8 cellular contexts compared by ENCODE assay signal in genomic region chr16:57576429-57576870, GRCh38. TPM values are rescaled to one million over a fixed set of nuclear protein-coding genes. Genes with fewer than 3 reads are reported as not detected.
DNase-seq lines count a peak whose midpoint lies in the region; ATAC-seq and TF ChIP-seq lines count a peak whose summit lies in the region.

No MANE protein-coding gene starts in this region.

- no peaks in the 10 kb centered on the region for H3K36me3 Mint-ChIP-seq in activated T-cell treated with anti-CD3 and anti-CD28 coated beads, Interleukin-2, amount 50 U/mL, for 4 hours (ENCODE audit: insufficient read depth)

- H3K4me1 Mint-ChIP-seq in activated T-cell treated with anti-CD3 and anti-CD28 coated beads, Interleukin-2, amount 50 U/mL, for 4 hours (ENCODE audit: low read depth), result peaks cover 43% of the 10 kb centered on the region

- TF ChIP-seq CTCF in Panc1 (IDR thresholded peaks at IDR 0.05), result peak; percentile 93
- TF ChIP-seq CTCF in neutrophil (IDR thresholded peaks at IDR 0.05), result peak; percentile 72

- peak overlapping the region; percentile 76 for H3K4me2 ChIP-seq in BLaER1

- intact Hi-C loops in Panc1 (cut with micrococcal nuclease; ENCODE audit: unreplicated experiment), result loop anchor here (5.0 kb wide), 2 partner anchors 71 to 141 kb away; no protein-coding TSS in a partner anchor

- in situ Hi-C loops in KBM-7 (cut with MboI; ENCODE audit: low pct_unique_long_range_greater_than_20kb, low sequenced_read_pairs) (no loop called here), Panc1 (cut with HindIII; ENCODE audit: low pct_unique_long_range_greater_than_20kb, low sequenced_read_pairs) (no loop called here)

- BruUV-seq in Panc1 (replicated peaks; lab: Mats Ljungman, UMichigan), result no TSS peak

- no peaks in the 10 kb centered on the region for H3K27me3 Mint-ChIP-seq in activated T-cell treated with anti-CD3 and anti-CD28 coated beads, Interleukin-2, amount 50 U/mL, for 4 hours (ENCODE audit: low read depth)

- H3K36me3 ChIP-seq in BLaER1 (no peaks in the 10 kb centered on the region), Panc1 (ENCODE audit: control insufficient read depth, insufficient read depth, low read length) (no peaks in the 10 kb centered on the region), neutrophil (no peaks in the 10 kb centered on the region)

- CTCF ChIA-PET in Panc1 (lab: Charles Lee), result interaction anchor here (1.1 to 1.3 kb wide), 3 partner anchors 15 to 160 kb away, joined by 5 to 17 read pairs (median 5); no protein-coding TSS in a partner anchor

- H3K4me1 ChIP-seq in BLaER1 (peaks cover 43% of the 10 kb centered on the region), Panc1 (ENCODE audit: control insufficient read depth, insufficient read depth, low read length) (no peaks in the 10 kb centered on the region; the same call in 1 of the 2 replicates), neutrophil (ENCODE audit: control insufficient read depth in 1 of 2, insufficient read depth in 1 of 2, low read depth in 1 of 2, low read length in 1 of 2) (peaks cover 0 to 3% of the 10 kb centered on the region in 2 experiments)

- H3K4me3 Mint-ChIP-seq in activated T-cell treated with anti-CD3 and anti-CD28 coated beads, Interleukin-2, amount 50 U/mL, for 4 hours, result no peak overlapping the region

- H3K9me3 ChIP-seq in BLaER1, result no peaks in the 10 kb centered on the region
- H3K9me3 ChIP-seq in Panc1 (ENCODE audit: control insufficient read depth, insufficient read depth, low read depth, low read length), result no peaks in the 10 kb centered on the region
- no peaks in the 10 kb centered on the region for H3K9me3 ChIP-seq in neutrophil

- H3K9ac ChIP-seq in BLaER1, result 0 out of 2 replicates have a peak overlapping the region, but pooled peaks have one; percentile 7

- no peaks in the 10 kb centered on the region for H4K20me1 ChIP-seq in BLaER1

- DNase-seq in GM19240 (ENCODE audit: insufficient read length, low spot score), result peak; percentile 53
- DNase-seq in KBM-7, result peak; percentile 83
- peak; percentile 69 for DNase-seq in Panc1 (ENCODE audit: low read depth, low spot score)
- DNase-seq in activated T-cell treated with anti-CD3 and anti-CD28 coated beads, Interleukin-2, amount 50 U/mL, for 4 hours, result peak; percentile 81
- peak; percentile 65 for DNase-seq in fibroblast of peridontal ligament (ENCODE audit: extremely low read depth)
- peak in 37 of 49 donors; percentile 5 to 77 (median 55) for DNase-seq in substantia nigra (lab: John Stamatoyannopoulos, UW)

- ATAC-seq in Panc1, result peak; percentile 91
- ATAC-seq in activated T-cell treated with anti-CD3 and anti-CD28 coated beads, Interleukin-2, amount 50 U/mL, for 4 hours, result peak; percentile 75 to 77

- H3K4me3 ChIP-seq in BLaER1, result no peak overlapping the region
- no peak overlapping the region for H3K4me3 ChIP-seq in Panc1 (ENCODE audit: low read depth in 2 of 2, low read length in 2 of 2)
- H3K4me3 ChIP-seq in neutrophil (ENCODE audit: low read depth in 1 of 2, low read length in 1 of 2), result no peak overlapping the region

- 0 out of 2 replicates have a peak overlapping the region, but pooled peaks have one; percentile 40 for H3K27ac ChIP-seq in BLaER1
- no peak overlapping the region for H3K27ac ChIP-seq in Panc1 (ENCODE audit: low read length)
- no peak overlapping the region for H3K27ac ChIP-seq in neutrophil
- no peak overlapping the region for H3K27ac ChIP-seq in substantia nigra (ENCODE audit: low read depth, low read length, poor library complexity, severe bottlenecking)

- H3K9me3 Mint-ChIP-seq in activated T-cell treated with anti-CD3 and anti-CD28 coated beads, Interleukin-2, amount 50 U/mL, for 4 hours, result no peaks in the 10 kb centered on the region

- POLR2A ChIA-PET in Panc1 (lab: Charles Lee), result no interaction called here

- no peaks in the 10 kb centered on the region for H3K27me3 ChIP-seq in BLaER1
- H3K27me3 ChIP-seq in Panc1 (ENCODE audit: control insufficient read depth, insufficient read depth, low read length), result no peaks in the 10 kb centered on the region
- H3K27me3 ChIP-seq in neutrophil, result peaks cover 4% of the 10 kb centered on the region

RNA-seq across cellular contexts. Expression of gene ADGRG5, which starts 34.0 kb away (rescaled TPM):
- not detected for total RNA-seq in Panc1 (2021; ENCODE audit: unreplicated experiment)
- not detected for polyA plus RNA-seq in Panc1 (2012; ENCODE audit: insufficient read length)
- total RNA-seq in activated T-cell treated with anti-CD3 and anti-CD28 coated beads, Interleukin-2, amount 50 U/mL, for 4 hours, result 1 to 10 TPM; 1.7 to 6.7 (median 6.5) TPM

RNA-seq across cellular contexts. Expression of gene CCDC102A, which starts 40.1 kb away (rescaled TPM):
- 12.9 TPM for total RNA-seq in Panc1 (2021; ENCODE audit: unreplicated experiment)
- polyA plus RNA-seq in Panc1 (2012; ENCODE audit: insufficient read length), result 22.7 TPM
- total RNA-seq in activated T-cell treated with anti-CD3 and anti-CD28 coated beads, Interleukin-2, amount 50 U/mL, for 4 hours, result 1 to 10 TPM; 4.6 to 8.9 (median 6.9) TPM

RNA-seq across cellular contexts. Expression of gene ADGRG1, which starts 52.0 kb away (rescaled TPM):
- 13.1 TPM for total RNA-seq in Panc1 (2021; ENCODE audit: unreplicated experiment)
- 6.8 TPM for polyA plus RNA-seq in Panc1 (2012; ENCODE audit: insufficient read length)
- 10 to 100 TPM in 1 of 3 donors, 1 to 10 TPM in 2; 3.6 to 11.9 (median 6.7) TPM for total RNA-seq in activated T-cell treated with anti-CD3 and anti-CD28 coated beads, Interleukin-2, amount 50 U/mL, for 4 hours
